8 cellular contexts compared by ENCODE assay signal in the genomic region with DNA sequence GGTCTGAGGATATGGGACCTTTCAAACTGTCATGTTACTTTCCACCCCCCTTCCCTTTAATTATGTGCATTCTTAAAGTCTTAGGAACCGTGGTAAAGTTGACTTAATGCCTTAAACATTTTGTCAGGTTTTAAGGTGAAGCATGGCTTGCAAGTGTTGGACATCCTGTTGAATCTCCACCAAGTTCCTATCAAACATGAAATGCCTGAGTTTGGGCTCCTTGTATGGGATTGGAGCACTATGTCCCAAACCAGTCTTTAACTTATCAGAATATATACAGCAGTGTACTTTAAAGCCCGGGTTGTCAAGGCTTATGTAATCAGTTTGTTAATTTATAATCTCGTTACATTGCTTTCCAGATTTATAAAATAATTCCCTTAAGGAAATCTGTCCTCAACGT. TPM values are rescaled to one million over a fixed set of nuclear protein-coding genes. Genes with fewer than 3 reads are reported as not detected.
DNase-seq lines count a peak whose midpoint lies in the region; ATAC-seq and TF ChIP-seq lines count a peak whose summit lies in the region.

No MANE protein-coding gene starts in this region.

- H3K27me3 ChIP-seq in HUES64 (ENCODE audit: insufficient read depth, low read length): peaks cover 7% of the 10 kb centered on the region; the same call in 1 of the 2 replicates
- H3K27me3 ChIP-seq in muscle layer of colon (ENCODE audit: control insufficient read depth in 1 of 2, insufficient read depth in 2 of 2, low read length in 2 of 2): no peaks in the 10 kb centered on the region

- H3K36me3 ChIP-seq in HUES64 (ENCODE audit: insufficient read depth, low read length): peaks cover 9% of the 10 kb centered on the region; the same call in 1 of the 2 replicates
- H3K36me3 ChIP-seq in muscle layer of colon (ENCODE audit: insufficient read depth, low read length): no peaks in the 10 kb centered on the region

- H3K27ac ChIP-seq in HUES64 (ENCODE audit: low read depth, low read length) (no peak overlapping the region), caudate nucleus (ENCODE audit: low read depth, low read length) (peak overlapping the region; percentile 67), muscle layer of colon (ENCODE audit: low read depth, low read length) (peak overlapping the region; percentile 92)

- TF ChIP-seq CTCF in AG10803 (conservative IDR thresholded peaks at IDR 0.05; ENCODE audit: low read length): no peak

- peak overlapping the region; percentile 83 for H3K4me3 ChIP-seq in AG10803 (ENCODE audit: low read length)
- peak overlapping the region; percentile 72 for H3K4me3 ChIP-seq in HUES64 (ENCODE audit: low read length)
- peak overlapping the region; percentile 73 to 81 for H3K4me3 ChIP-seq in muscle layer of colon (ENCODE audit: low read depth in 1 of 2, low read length in 2 of 2)

- H3K4me1 ChIP-seq in HUES64 (ENCODE audit: insufficient read depth, low read length): peaks cover 27% of the 10 kb centered on the region
- peaks cover 38% of the 10 kb centered on the region for H3K4me1 ChIP-seq in muscle layer of colon (ENCODE audit: insufficient read depth, low read length)

- DNase-seq in AG10803 (ENCODE audit: low read depth): no peak
- DNase-seq in caudate nucleus (lab: John Stamatoyannopoulos, UW): no peak
- DNase-seq in NCI-H510A treated with DMSO at 0.1 percent for 48 hours (lab: John Stamatoyannopoulos, UW): no peak
- no peak for DNase-seq in NCI-H1048 (lab: John Stamatoyannopoulos, UW)

- ATAC-seq in HG03520 (IDR thresholded peaks at IDR 0.05; ENCODE audit: unreplicated experiment) (no peak), HG02610 (IDR thresholded peaks at IDR 0.05; ENCODE audit: unreplicated experiment) (no peak)

- WGBS in HUES64: 45% methylated on average over 2 of the region's 4 CpGs

- H3K9me3 ChIP-seq in HUES64 (ENCODE audit: insufficient read depth, low read depth, low read length) (no peaks in the 10 kb centered on the region), muscle layer of colon (ENCODE audit: low read length) (no peaks in the 10 kb centered on the region)

- H3K9ac ChIP-seq in HUES64 (ENCODE audit: low read depth, low read length) (no peak overlapping the region), muscle layer of colon (ENCODE audit: low read length) (peak overlapping the region; percentile 65)

RNA-seq across cellular contexts. Expression of gene SNRK, which starts 1.2 kb away (rescaled TPM):
- polyA plus RNA-seq in HUES64 (2013, experiment 1 of 2): 8.4 TPM
- polyA plus RNA-seq in HUES64 (2013, experiment 2 of 2): 9.3 TPM
